ENCODE assay signal across 17 cellular contexts in the genomic region with DNA sequence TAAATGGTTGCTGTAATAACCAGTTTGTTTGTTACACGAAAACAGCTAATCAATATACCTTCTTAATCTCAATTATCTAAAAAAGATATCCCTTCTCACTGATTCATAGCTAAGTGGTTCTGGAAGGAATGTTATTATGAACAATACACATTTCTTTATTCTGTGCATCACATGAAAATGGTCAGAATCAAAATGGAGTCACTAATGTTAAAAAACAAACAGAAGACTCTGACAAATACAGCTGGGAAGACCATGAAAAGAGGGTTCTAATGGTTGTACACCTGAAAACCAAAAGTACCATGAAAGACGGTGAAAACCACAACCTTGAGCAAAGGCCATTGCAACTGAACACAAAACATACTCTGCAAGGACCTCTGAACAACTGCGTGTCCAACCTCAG. TPM values are rescaled to one million over a fixed set of nuclear protein-coding genes. Genes with fewer than 3 reads are reported as not detected.
"Had no signal": no experiment of that assay in that cellular context is flagged by ENCODE, and none has a peak within 500 bp of the region (broad histone marks: within the 10 kb centered on the region; RNA-seq: fewer than 3 reads in every experiment).

No MANE protein-coding gene starts in this region.

RNA-seq across cellular contexts. Expression of a gene that starts 1.9 kb away (rescaled TPM):
- total RNA-seq: naive thymus-derived CD8-positive, alpha-beta T cell; natural killer cell; natural killer cell treated with Interleukin-12 subunit alpha and Interleukin-12 subunit beta and Interleukin-15 and Interleukin-18, amount 100 ng/mL, for 72 hours; neural crest cell; occipital lobe; osteocyte; skeletal muscle tissue; spleen had no signal
- polyA plus RNA-seq: naive thymus-derived CD8-positive, alpha-beta T cell; neural cell; smooth muscle cell had no signal

RNA-seq across cellular contexts. Expression of a gene that starts 23.5 kb away (rescaled TPM):
- total RNA-seq: naive thymus-derived CD8-positive, alpha-beta T cell; natural killer cell; natural killer cell treated with Interleukin-12 subunit alpha and Interleukin-12 subunit beta and Interleukin-15 and Interleukin-18, amount 100 ng/mL, for 72 hours; neural crest cell; occipital lobe; omental fat pad; osteocyte; pulmonary artery endothelial cell; renal cortical epithelial cell; right cardiac atrium; sigmoid colon; spleen had no signal
- polyA plus RNA-seq: naive thymus-derived CD8-positive, alpha-beta T cell; neural cell; ovary; pancreas; spleen had no signal
